In the genomic region with DNA sequence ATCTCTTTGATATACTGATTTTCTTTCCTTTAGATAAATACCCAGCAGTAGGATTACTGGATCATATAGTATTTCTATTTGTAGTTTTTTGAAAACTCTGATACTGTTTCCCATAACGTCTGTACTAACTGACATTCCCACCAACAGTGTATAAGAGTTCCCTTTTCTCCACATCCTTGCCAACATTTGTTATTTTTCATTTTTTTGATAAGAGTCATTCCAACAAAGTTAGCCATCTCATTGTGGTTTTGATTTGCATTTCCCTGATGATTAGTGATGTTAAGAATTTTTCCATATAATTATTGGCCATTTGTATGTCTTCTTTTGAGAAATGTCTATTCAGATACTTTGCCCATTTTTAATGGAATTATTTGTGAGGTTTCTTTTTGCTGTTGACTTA, we compare ENCODE assay signal across 15 cellular contexts.
"Had no signal": no experiment of that assay in that cellular context is flagged by ENCODE, and none has a peak within 500 bp of the region (broad histone marks: within the 10 kb centered on the region; RNA-seq: fewer than 3 reads in every experiment).

No MANE protein-coding gene starts in this region.

- DNase-seq: activated CD4-positive, alpha-beta T cell treated with anti-CD3 and anti-CD28 coated beads, Interleukin-2, amount 10 ng/mL, durations not matched to agents 7 days and 5 days; activated CD8-positive, alpha-beta memory T cell treated with anti-CD3 and anti-CD28 coated beads, Interleukin-2, amount 50 U/mL, for 48 hours; activated gamma-delta T cell treated with Interleukin-2 at 50 U/mL for 16 hours; activated T-cell treated with anti-CD3 and anti-CD28 coated beads, Interleukin-2, amount 50 U/mL, for 72 hours; anterior cingulate cortex; colonic mucosa; effector CD4-positive, alpha-beta T cell; esophagus squamous epithelium; islet precursor cell; naive B cell; ovary; stimulated activated CD4-positive, alpha-beta T cell treated with anti-CD3 and anti-CD28 coated beads, Interleukin-12 subunit alpha, Interleukin-12 subunit beta, amount 100 ng/mL, for 4 hours; stimulated activated CD4-positive, alpha-beta T cell treated with anti-CD3 and anti-CD28 coated beads, Interleukin-2, amount 100 ng/mL, for 24 hours had no signal

- H3K9me3 ChIP-seq: colonic mucosa, esophagus squamous epithelium, ovary had no signal

- H2AFZ ChIP-seq: neural progenitor cell had no signal

- ATAC-seq: activated T-cell treated with anti-CD3 and anti-CD28 coated beads, Interleukin-2, amount 50 U/mL, for 72 hours; stimulated activated effector memory CD8-positive, alpha-beta T cell treated with anti-CD3 and anti-CD28 coated beads, Interleukin-12 subunit alpha, Interleukin-12 subunit beta, amount 100 ng/mL, for 72 hours had no signal

- H3K27ac ChIP-seq: colonic mucosa, esophagus squamous epithelium, neural progenitor cell, ovary had no signal

- H3K4me2 ChIP-seq: neural progenitor cell had no signal

- H3K4me1 ChIP-seq: colonic mucosa, esophagus squamous epithelium had no signal

- H3K4me3 ChIP-seq: colonic mucosa, esophagus squamous epithelium, neural progenitor cell, ovary had no signal

- H3K9ac ChIP-seq: neural progenitor cell had no signal

- H3K36me3 ChIP-seq: colonic mucosa, esophagus squamous epithelium, neural progenitor cell, ovary had no signal

- H3K27me3 ChIP-seq: colonic mucosa, esophagus squamous epithelium, neural progenitor cell, ovary had no signal
